In the genomic region with DNA sequence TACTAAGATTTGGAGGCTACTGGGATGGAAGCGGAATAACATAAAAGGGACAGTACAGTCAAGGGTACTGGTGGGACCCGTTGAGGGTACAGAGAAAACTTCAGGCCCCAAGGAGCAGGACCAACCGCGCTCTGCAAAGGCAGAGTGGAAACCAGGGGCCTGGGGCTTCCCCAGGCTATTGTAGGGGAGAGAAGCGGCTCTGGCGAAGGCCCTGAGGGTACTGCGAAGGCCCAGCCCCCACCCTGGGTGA, we compare ENCODE assay signal across 7 cellular contexts. TPM values are rescaled to one million over a fixed set of nuclear protein-coding genes. Genes with fewer than 3 reads are reported as not detected.
DNase-seq lines count a peak whose midpoint lies in the region; ATAC-seq and TF ChIP-seq lines count a peak whose summit lies in the region.
"Had no signal": no experiment of that assay in that cellular context is flagged by ENCODE, and none has a peak within 500 bp of the region (broad histone marks: within the 10 kb centered on the region; RNA-seq: fewer than 3 reads in every experiment).

No MANE protein-coding gene starts in this region.

- H3K4me1 Mint-ChIP-seq in activated CD4-positive, alpha-beta T cell treated with anti-CD3 and anti-CD28 coated beads, Interleukin-2, amount 10 ng/mL, durations not matched to agents 24 days and 14 days = peaks cover 21% of the 10 kb centered on the region

- no peak overlapping the region for H3K27ac Mint-ChIP-seq in activated CD4-positive, alpha-beta T cell treated with anti-CD3 and anti-CD28 coated beads, Interleukin-2, amount 10 ng/mL, durations not matched to agents 24 days and 14 days

- intact Hi-C loops in activated CD4-positive, alpha-beta T cell treated with anti-CD3 and anti-CD28 coated beads, Interleukin-2, amount 10 ng/mL, durations not matched to agents 24 days and 14 days (cut with micrococcal nuclease) = loop anchor here (2.0 kb wide), 1 partner anchor 42 kb away; no protein-coding TSS in a partner anchor
- intact Hi-C loops in right cardiac atrium (cut with DNase I) = no loop called here

- DNase-seq in activated CD4-positive, alpha-beta T cell treated with anti-CD3 and anti-CD28 coated beads, Interleukin-2, amount 10 ng/mL, durations not matched to agents 24 days and 14 days = no peak
- DNase-seq in activated CD4-positive, alpha-beta T cell treated with anti-CD3 and anti-CD28 coated beads for 4 hours = no peak
- DNase-seq in right cardiac atrium = no peak
- no peak for DNase-seq in thoracic aorta (ENCODE audit: low spot score)
- DNase-seq in AG20443 (ENCODE audit: low spot score) = no peak

- H3K4me3 ChIP-seq in right cardiac atrium (ENCODE audit: low read length) = peak overlapping the region; percentile 70
- peak overlapping the region; percentile 94 for H3K4me3 ChIP-seq in thoracic aorta

- ATAC-seq in right cardiac atrium = no peak
- no peak for ATAC-seq in thoracic aorta (ENCODE audit: insufficient number of reproducible peaks, low FRiP score, low read depth)
- no peak for ATAC-seq in GM21825 (IDR thresholded peaks at IDR 0.05; ENCODE audit: unreplicated experiment)

- peak overlapping the region; percentile 69 for H3K4me3 Mint-ChIP-seq in activated CD4-positive, alpha-beta T cell treated with anti-CD3 and anti-CD28 coated beads, Interleukin-2, amount 10 ng/mL, durations not matched to agents 24 days and 14 days

- no peaks in the 10 kb centered on the region for H3K27me3 Mint-ChIP-seq in activated CD4-positive, alpha-beta T cell treated with anti-CD3 and anti-CD28 coated beads, Interleukin-2, amount 10 ng/mL, durations not matched to agents 24 days and 14 days

- peaks cover 45% of the 10 kb centered on the region for H3K36me3 ChIP-seq in thoracic aorta

- H3K4me1 ChIP-seq in right cardiac atrium (ENCODE audit: control insufficient read depth, insufficient read depth, low read length) = peaks cover 2% of the 10 kb centered on the region
- H3K4me1 ChIP-seq in thoracic aorta (ENCODE audit: control insufficient read depth in 1 of 2, low read depth in 2 of 2) = peaks cover 22 to 46% of the 10 kb centered on the region in 2 donors

- 37% methylated on average over 7 of the region's 7 CpGs for WGBS in right cardiac atrium

- no peaks in the 10 kb centered on the region for H3K36me3 Mint-ChIP-seq in activated CD4-positive, alpha-beta T cell treated with anti-CD3 and anti-CD28 coated beads, Interleukin-2, amount 10 ng/mL, durations not matched to agents 24 days and 14 days (ENCODE audit: low read depth)

- H3K27ac ChIP-seq in right cardiac atrium (ENCODE audit: low read length) (peak overlapping the region; percentile 77), thoracic aorta (peak overlapping the region; percentile 99 to 100)

- H3K9me3 Mint-ChIP-seq in activated CD4-positive, alpha-beta T cell treated with anti-CD3 and anti-CD28 coated beads, Interleukin-2, amount 10 ng/mL, durations not matched to agents 24 days and 14 days = no peaks in the 10 kb centered on the region

- no peaks in the 10 kb centered on the region for H3K9me3 ChIP-seq in right cardiac atrium (ENCODE audit: control insufficient read depth, low read length)
- H3K9me3 ChIP-seq in thoracic aorta = no peaks in the 10 kb centered on the region

- H3K27me3 ChIP-seq in right cardiac atrium (ENCODE audit: control insufficient read depth, insufficient read depth) (no peaks in the 10 kb centered on the region), thoracic aorta (replicated peaks; ENCODE audit: insufficient read depth) (no peaks in the 10 kb centered on the region)

- TF ChIP-seq CTCF in thoracic aorta (IDR thresholded peaks at IDR 0.05) = no peak

RNA-seq across cellular contexts. Expression of a gene that starts 0.4 kb away (rescaled TPM):
- total RNA-seq in activated CD4-positive, alpha-beta T cell treated with anti-CD3 and anti-CD28 coated beads, Interleukin-2, amount 10 ng/mL, durations not matched to agents 24 days and 14 days = 3.6 and 3.8 TPM in 2 replicates
- 100 to 1,000 TPM; 573 to 840 (median 738) TPM for total RNA-seq in right cardiac atrium
- polyA plus RNA-seq in right cardiac atrium = 2,123 TPM
- total RNA-seq in thoracic aorta = 1,000 to 10,000 TPM; 4,158 to 5,700 TPM

RNA-seq across cellular contexts. Expression of a gene that starts 15.5 kb away (rescaled TPM):
- total RNA-seq in activated CD4-positive, alpha-beta T cell treated with anti-CD3 and anti-CD28 coated beads, Interleukin-2, amount 10 ng/mL, durations not matched to agents 24 days and 14 days = 0.52 and 0.82 TPM in 2 replicates
- total RNA-seq in right cardiac atrium = 1 to 10 TPM in 3 of 4 donors, not detected in 1; 1.0 to 1.2 (median 1.1) TPM
- 1.4 TPM for polyA plus RNA-seq in right cardiac atrium
- 10 to 100 TPM in 1 of 2 donors, not detected in 1; 10.7 TPM for total RNA-seq in thoracic aorta
- total RNA-seq: lung microvascular endothelial cell had no signal

RNA-seq across cellular contexts. Expression of a gene that starts 24.3 kb away (rescaled TPM):
- 9.9 and 10.8 TPM in 2 replicates for total RNA-seq in activated CD4-positive, alpha-beta T cell treated with anti-CD3 and anti-CD28 coated beads, Interleukin-2, amount 10 ng/mL, durations not matched to agents 24 days and 14 days
- under 1 TPM in 3 of 4 donors, not detected in 1; 0.29 to 0.50 (median 0.34) TPM for total RNA-seq in right cardiac atrium
- polyA plus RNA-seq in right cardiac atrium = 0.52 TPM
- total RNA-seq in thoracic aorta = 1 to 10 TPM in 1 of 2 donors, under 1 TPM in 1; 0.54 to 1.2 TPM

RNA-seq across cellular contexts. Expression of a gene that starts 31.2 kb away (rescaled TPM):
- 20.8 and 21.8 TPM in 2 replicates for total RNA-seq in activated CD4-positive, alpha-beta T cell treated with anti-CD3 and anti-CD28 coated beads, Interleukin-2, amount 10 ng/mL, durations not matched to agents 24 days and 14 days
- 10 to 100 TPM; 54.7 to 61.6 (median 60.1) TPM for total RNA-seq in right cardiac atrium
- polyA plus RNA-seq in right cardiac atrium = 75.0 TPM
- 10 to 100 TPM; 75.2 to 92.2 TPM for total RNA-seq in thoracic aorta

RNA-seq across cellular contexts. Expression of a gene that starts 31.5 kb away (rescaled TPM):
- total RNA-seq in activated CD4-positive, alpha-beta T cell treated with anti-CD3 and anti-CD28 coated beads, Interleukin-2, amount 10 ng/mL, durations not matched to agents 24 days and 14 days = 5,949 and 6,301 TPM in 2 replicates
- total RNA-seq in right cardiac atrium = over 10,000 TPM; 19,654 to 22,919 (median 21,195) TPM
- 218 TPM for polyA plus RNA-seq in right cardiac atrium
- 1,000 to 10,000 TPM; 1,550 to 5,543 TPM for total RNA-seq in thoracic aorta

Comparison
In these comparisons a context has a peak if more than half of its experiments do, and no peak if none do; other contexts are left out.
1. RNA of a gene that starts 0.4 kb away (total RNA-seq): 4,158 to 5,700 TPM in thoracic aorta and 573 to 840 TPM in right cardiac atrium; 3.6 to 3.8 TPM in activated CD4-positive, alpha-beta T cell treated with anti-CD3 and anti-CD28 coated beads, Interleukin-2, amount 10 ng/mL, durations not matched to agents 24 days and 14 days; every median in the first group is over 100 times any median in the second.